Comparison of ENCODE assay signal across 20 cellular contexts in the genomic region with DNA sequence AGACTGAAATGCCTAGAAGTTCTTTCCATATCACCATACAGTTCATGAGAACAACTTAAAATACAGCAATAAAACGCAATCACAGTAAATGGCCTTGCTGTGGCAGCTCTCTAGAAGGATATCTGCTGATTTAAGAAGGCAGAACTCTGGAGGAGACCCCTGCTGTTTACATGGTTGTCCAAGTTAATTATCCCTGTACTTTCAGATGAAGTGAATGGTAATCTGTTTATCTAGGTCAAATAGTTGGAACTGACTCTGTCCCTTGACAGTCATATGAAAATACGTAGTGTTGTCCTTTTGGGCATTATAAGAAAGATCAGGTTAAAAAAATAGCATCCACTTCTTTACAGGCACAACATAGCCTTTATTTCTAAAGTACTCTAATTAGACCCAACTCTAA.
DNase-seq lines count a peak whose midpoint lies in the region; ATAC-seq, FAIRE-seq and TF ChIP-seq lines count a peak whose summit lies in the region.
"Had no signal": no experiment of that assay in that cellular context is flagged by ENCODE, and none has a peak within 500 bp of the region (broad histone marks: within the 10 kb centered on the region; RNA-seq: fewer than 3 reads in every experiment).

No MANE protein-coding gene starts in this region.

- DNase-seq in D721Med (ENCODE audit: insufficient read length, low spot score) (no peak), NCI-H82 treated with DMSO at 0.1 percent for 48 hours (lab: John Stamatoyannopoulos, UW; ENCODE audit: unreplicated experiment) (peak; percentile 72), GM20000 (ENCODE audit: low spot score) (no peak), midbrain (lab: John Stamatoyannopoulos, UW) (no peak), left lobe of liver (ENCODE audit: low spot score) (no peak)
- DNase-seq: ACHN; BE2C; C1 segment of cervical spinal cord; CD4-positive, CD25-positive, alpha-beta regulatory T cell; CD8-positive, alpha-beta memory T cell; COR-L47; H9; IMR-90 had no signal

- POLR2A ChIA-PET in HEK293 (lab: Yijun Ruan, JAX), result no interaction called here

- no peaks in the 10 kb centered on the region for H3K27me3 ChIP-seq in neutrophil
- H3K27me3 ChIP-seq: BE2C had no signal

- H3K4me1 ChIP-seq in HEK293 (ENCODE audit: control insufficient read depth, insufficient read depth, low read length) (peaks cover 5% of the 10 kb centered on the region), neutrophil (ENCODE audit: control insufficient read depth in 1 of 2, insufficient read depth in 1 of 2, low read depth in 1 of 2, low read length in 1 of 2) (peaks cover 45 to 59% of the 10 kb centered on the region in 2 experiments)

- H3K9me3 ChIP-seq in HEK293 (ENCODE audit: control insufficient read depth, insufficient read depth, low read depth, low read length) (no peaks in the 10 kb centered on the region), neutrophil (no peaks in the 10 kb centered on the region)
- H3K9me3 ChIP-seq: BE2C had no signal

- no peak overlapping the region for H3K27ac ChIP-seq in HEK293 (ENCODE audit: extremely low read depth, low read depth, low read length)
- peak overlapping the region; percentile 29 for H3K27ac ChIP-seq in neutrophil

- FAIRE-seq in D721Med (lab: Jason Lieb, UNC), result peak; percentile 44
- FAIRE-seq: A204.1, GM12878, H1, HTR-8/SVneo, K562 had no signal

- no peaks in the 10 kb centered on the region for H3K36me3 ChIP-seq in HEK293 (ENCODE audit: control insufficient read depth in 2 of 2, insufficient read depth in 1 of 2, low read length in 2 of 2)
- no peaks in the 10 kb centered on the region for H3K36me3 ChIP-seq in neutrophil
- H3K36me3 ChIP-seq: BE2C had no signal

- no peak for TF ChIP-seq CTCF in D721Med (IDR thresholded peaks at IDR 0.05; ENCODE audit: insufficient read depth, missing control alignments)
- no peak for TF ChIP-seq CTCF in HEK293 (tag by site-specific recombination; IDR thresholded peaks at IDR 0.05)
- no peak for TF ChIP-seq CTCF in neutrophil (IDR thresholded peaks at IDR 0.05)
- TF ChIP-seq CTCF in GM20000 (IDR thresholded peaks at IDR 0.05; ENCODE audit: extremely low read depth, missing control alignments), result no peak

- H3K4me3 ChIP-seq in HEK293 (ENCODE audit: low read depth, low read length) (no peak overlapping the region), neutrophil (ENCODE audit: low read depth in 1 of 2, low read length in 1 of 2) (no peak overlapping the region)
- H3K4me3 ChIP-seq: GM12878, K562 had no signal

- no peak for ATAC-seq in left lobe of liver
- ATAC-seq: GM12878, K562 had no signal

- CTCF ChIA-PET in HEK293 (lab: Yijun Ruan, JAX), result interaction anchor here (0.6 kb wide), 1 partner anchor 109 kb away, joined by 5 read pairs; no protein-coding TSS in a partner anchor

TF ChIP-seq in HEK293, 187 proteins besides CTCF, POLR2A, EP300 and RAD21 (continues in another document):
- no peak for TF ChIP-seq YY2 (tag by site-specific recombination; IDR thresholded peaks at IDR 0.05)
- TF ChIP-seq PRDM6 (tag by site-specific recombination; IDR thresholded peaks at IDR 0.05), result peak; percentile 65
- no peak for TF ChIP-seq KLF9 (tag by site-specific recombination; IDR thresholded peaks at IDR 0.05; ENCODE audit: low read depth)
- peak; percentile 54; the same call in 1 of the 2 replicates for TF ChIP-seq OSR2 (tag by site-specific recombination; IDR thresholded peaks at IDR 0.05)
- TF ChIP-seq ZBTB44 (tag by site-specific recombination; IDR thresholded peaks at IDR 0.05), result peak; percentile 39; the same call in 1 of the 2 replicates
- TF ChIP-seq ZNF521 (tag by site-specific recombination; IDR thresholded peaks at IDR 0.05), result no peak
- TF ChIP-seq ZNF596 (tag by site-specific recombination; IDR thresholded peaks at IDR 0.05), result peak; percentile 61
- peak; percentile 70; the same call in 1 of the 2 replicates for TF ChIP-seq ZNF561 (tag by site-specific recombination; IDR thresholded peaks at IDR 0.05; ENCODE audit: borderline replicate concordance)
- no peak for TF ChIP-seq ZNF76 (tag by site-specific recombination; IDR thresholded peaks at IDR 0.05; ENCODE audit: borderline replicate concordance, low read depth)
- TF ChIP-seq ZBTB17 (tag by site-specific recombination; IDR thresholded peaks at IDR 0.05), result no peak
- TF ChIP-seq, protein P1, sequence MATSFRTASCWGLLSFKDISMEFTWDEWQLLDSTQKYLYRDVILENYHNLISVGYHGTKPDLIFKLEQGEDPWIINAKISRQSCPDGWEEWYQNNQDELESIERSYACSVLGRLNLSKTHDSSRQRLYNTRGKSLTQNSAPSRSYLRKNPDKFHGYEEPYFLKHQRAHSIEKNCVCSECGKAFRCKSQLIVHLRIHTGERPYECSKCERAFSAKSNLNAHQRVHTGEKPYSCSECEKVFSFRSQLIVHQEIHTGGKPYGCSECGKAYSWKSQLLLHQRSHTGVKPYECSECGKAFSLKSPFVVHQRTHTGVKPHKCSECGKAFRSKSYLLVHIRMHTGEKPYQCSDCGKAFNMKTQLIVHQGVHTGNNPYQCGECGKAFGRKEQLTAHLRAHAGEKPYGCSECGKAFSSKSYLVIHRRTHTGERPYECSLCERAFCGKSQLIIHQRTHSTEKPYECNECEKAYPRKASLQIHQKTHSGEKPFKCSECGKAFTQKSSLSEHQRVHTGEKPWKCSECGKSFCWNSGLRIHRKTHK (tag by site-specific recombination; IDR thresholded peaks at IDR 0.05), result no peak
- TF ChIP-seq IKZF3 (tag by site-specific recombination; IDR thresholded peaks at IDR 0.05), result 0 out of 2 replicates have a peak, but pooled peaks have one; percentile 46
- TF ChIP-seq ZNF335 (tag by site-specific recombination; conservative IDR thresholded peaks at IDR 0.05), result no peak
- peak; percentile 17; the same call in 1 of the 2 replicates for TF ChIP-seq TRIM28 (IDR thresholded peaks at IDR 0.05; ENCODE audit: borderline replicate concordance, low read length)
- TF ChIP-seq ZBTB8A (tag by site-specific recombination; IDR thresholded peaks at IDR 0.05), result 0 out of 2 replicates have a peak, but pooled peaks have one; percentile 36
- TF ChIP-seq KLF8 (tag by site-specific recombination; IDR thresholded peaks at IDR 0.05), result no peak
- no peak for TF ChIP-seq GLI4 (tag by site-specific recombination; IDR thresholded peaks at IDR 0.05)
- peak; percentile 84 for TF ChIP-seq ZNF843 (tag by site-specific recombination; IDR thresholded peaks at IDR 0.05)
- no peak for TF ChIP-seq ZNF114 (tag by site-specific recombination; IDR thresholded peaks at IDR 0.05)
- no peak for TF ChIP-seq HOXD13 (CRISPR knock-in tag; IDR thresholded peaks at IDR 0.05; ENCODE audit: borderline replicate concordance)
- TF ChIP-seq ZNF18 (tag by site-specific recombination; IDR thresholded peaks at IDR 0.05), result peak; percentile 44; the same call in 1 of the 2 replicates
- TF ChIP-seq REPIN1 (tag by site-specific recombination; IDR thresholded peaks at IDR 0.05; ENCODE audit: low read depth), result no peak
- no peak for TF ChIP-seq ZNF449 (tag by site-specific recombination; IDR thresholded peaks at IDR 0.05)
